ENCODE assay signal across 27 cellular contexts in the genomic region with DNA sequence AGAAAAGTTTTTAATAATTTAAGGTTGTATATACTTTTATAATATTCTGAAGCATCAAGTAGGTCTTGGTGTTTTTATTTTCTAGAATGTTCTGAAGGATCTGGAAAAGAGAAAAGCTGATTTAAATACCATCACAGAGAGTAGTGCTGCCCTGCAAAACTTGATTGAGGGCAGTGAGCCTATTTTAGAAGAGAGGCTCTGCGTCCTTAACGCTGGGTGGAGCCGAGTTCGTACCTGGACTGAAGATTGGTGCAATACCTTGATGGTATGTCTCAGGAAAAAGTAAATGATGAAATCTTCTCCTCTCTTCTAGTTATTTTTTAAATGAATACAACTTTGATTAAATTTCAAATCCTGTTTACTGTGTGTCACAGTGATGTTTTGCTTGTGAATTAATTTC.
"Had no signal": no experiment of that assay in that cellular context is flagged by ENCODE, and none has a peak within 500 bp of the region (broad histone marks: within the 10 kb centered on the region; RNA-seq: fewer than 3 reads in every experiment).

No MANE protein-coding gene starts in this region.

- DNase-seq: stimulated activated CD4-positive, alpha-beta T cell treated with anti-CD3 and anti-CD28 coated beads, Interleukin-1b, Interleukin-23, amount 100 ng/mL, for 48 hours; stimulated activated CD4-positive, alpha-beta T cell treated with anti-CD3 and anti-CD28 coated beads, Interleukin-2, amount 100 ng/mL, for 24 hours; stimulated activated CD4-positive, alpha-beta T cell treated with anti-CD3 and anti-CD28 coated beads, Interleukin-4, amount 100 ng/mL, for 1 hour; stimulated activated CD4-positive, alpha-beta T cell treated with anti-CD3 and anti-CD28 coated beads, Interleukin-4, amount 100 ng/mL, for 24 hours; stimulated activated CD4-positive, alpha-beta T cell treated with anti-CD3 and anti-CD28 coated beads, Interleukin-4, amount 100 ng/mL, for 4 hours; stimulated activated CD8-positive, alpha-beta memory T cell treated with anti-CD3 and anti-CD28 coated beads, Interleukin-4, amount 100 ng/mL, for 48 hours; stimulated activated naive B cell treated with anti-CD40 and anti-IgM and Interleukin-4, amounts not matched to agents 10 μg/mL and 1 μg/mL and 100 μg/mL, for 72 hours; stimulated activated naive CD4-positive, alpha-beta T cell; stimulated activated naive CD4-positive, alpha-beta T cell treated with Interleukin-2 at 50 U/mL for 16 hours; stimulated activated naive CD8-positive, alpha-beta T cell treated with anti-CD3 and anti-CD28 coated beads, Interleukin-15, amount 100 ng/mL, for 72 hours; stimulated activated naive CD8-positive, alpha-beta T cell treated with anti-CD3 and anti-CD28 coated beads, Interleukin-15, Interleukin-2, amounts not matched to agents 100 U/mL and 50 U/mL, for 24 hours; stomach; substantia nigra; testis; thyroid gland; tibial artery; transverse colon; trophoblast cell; uterus had no signal

- H3K9me3 ChIP-seq: stomach, suprapubic skin, testis, thoracic aorta, thyroid gland, tibial artery, transverse colon, uterus, vagina had no signal

- H3K4me3 Mint-ChIP-seq: stimulated activated memory B cell treated with anti-CD40 and anti-IgM and Interleukin-4, amounts not matched to agents 10 μg/mL and 1 μg/mL and 100 μg/mL, for 72 hours; stimulated activated naive B cell treated with anti-CD40 and anti-IgM and Interleukin-4, amounts not matched to agents 10 μg/mL and 1 μg/mL and 100 μg/mL, for 72 hours; stimulated activated naive CD8-positive, alpha-beta T cell treated with anti-CD3 and anti-CD28 coated beads, Interleukin-15, amount 100 ng/mL, for 72 hours; stimulated activated naive CD8-positive, alpha-beta T cell treated with anti-CD3 and anti-CD28 coated beads, Interleukin-15, Interleukin-2, amounts not matched to agents 100 ng/mL and 50 ng/mL, for 24 hours; type B pancreatic cell had no signal

- H3K27ac Mint-ChIP-seq: stimulated activated memory B cell treated with anti-CD40 and anti-IgM and Interleukin-4, amounts not matched to agents 10 μg/mL and 1 μg/mL and 100 μg/mL, for 72 hours; stimulated activated naive B cell treated with anti-CD40 and anti-IgM and Interleukin-4, amounts not matched to agents 10 μg/mL and 1 μg/mL and 100 μg/mL, for 72 hours; stimulated activated naive CD8-positive, alpha-beta T cell treated with anti-CD3 and anti-CD28 coated beads, Interleukin-15, amount 100 ng/mL, for 72 hours; stimulated activated naive CD8-positive, alpha-beta T cell treated with anti-CD3 and anti-CD28 coated beads, Interleukin-15, Interleukin-2, amounts not matched to agents 100 ng/mL and 50 ng/mL, for 24 hours; type B pancreatic cell had no signal

- H3K36me3 ChIP-seq: uterus had no signal

- H3K4me1 ChIP-seq: stomach, suprapubic skin, testis, thyroid gland, tibial artery, tibial nerve, transverse colon, upper lobe of left lung, uterus, vagina had no signal

- H3K9me3 Mint-ChIP-seq: type B pancreatic cell had no signal

- H3K27ac ChIP-seq: stomach, suprapubic skin, testis, thoracic aorta, thyroid gland, tibial artery, tibial nerve, transverse colon, upper lobe of left lung, uterus, vagina had no signal

- H3K4me1 Mint-ChIP-seq: stimulated activated memory B cell treated with anti-CD40 and anti-IgM and Interleukin-4, amounts not matched to agents 10 μg/mL and 1 μg/mL and 100 μg/mL, for 72 hours had no signal

- ATAC-seq: stimulated activated memory B cell treated with anti-CD40 and anti-IgM and Interleukin-4, amounts not matched to agents 10 μg/mL and 1 μg/mL and 100 μg/mL, for 72 hours; stimulated activated naive B cell treated with anti-CD40 and anti-IgM and Interleukin-4, amounts not matched to agents 10 μg/mL and 1 μg/mL and 100 μg/mL, for 72 hours; stimulated activated naive CD8-positive, alpha-beta T cell treated with anti-CD3 and anti-CD28 coated beads, Interleukin-15, amount 100 ng/mL, for 72 hours; stimulated activated naive CD8-positive, alpha-beta T cell treated with anti-CD3 and anti-CD28 coated beads, Interleukin-15, Interleukin-2, amounts not matched to agents 100 U/mL and 50 U/mL, for 24 hours had no signal

- H3K27me3 ChIP-seq: stomach, suprapubic skin, testis, thyroid gland, tibial artery, tibial nerve, transverse colon, upper lobe of left lung, uterus, vagina had no signal

- H3K4me3 ChIP-seq: stomach, suprapubic skin, testis, thoracic aorta, thyroid gland, tibial artery, tibial nerve, transverse colon, upper lobe of left lung, uterus, vagina had no signal
